17 cellular contexts compared by ENCODE assay signal in genomic region chr10:1153253-1153763, GRCh38.
DNase-seq lines count a peak whose midpoint lies in the region; ATAC-seq, FAIRE-seq and TF ChIP-seq lines count a peak whose summit lies in the region.
"Had no signal": no experiment of that assay in that cellular context is flagged by ENCODE, and none has a peak within 500 bp of the region (broad histone marks: within the 10 kb centered on the region; RNA-seq: fewer than 3 reads in every experiment).

No MANE protein-coding gene starts in this region.

- H4K20me1 ChIP-seq in BLaER1 (no peaks in the 10 kb centered on the region), DND-41 (ENCODE audit: insufficient read depth, low read length) (no peaks in the 10 kb centered on the region), astrocyte (ENCODE audit: insufficient read depth, low read length) (no peaks in the 10 kb centered on the region)

- H3K4me3 Mint-ChIP-seq in astrocyte (ENCODE audit: unreplicated experiment) (no peak overlapping the region), neural crest cell (no peak overlapping the region)
- H3K4me3 Mint-ChIP-seq: CD8-positive, alpha-beta T cell had no signal

- H3K4me1 Mint-ChIP-seq in astrocyte (ENCODE audit: low read depth, unreplicated experiment) (peaks cover 27% of the 10 kb centered on the region), neural crest cell (peaks cover 7% of the 10 kb centered on the region)

- peak; percentile 39 for DNase-seq in DND-41
- no peak for DNase-seq in astrocyte (ENCODE audit: low read depth)
- no peak for DNase-seq in neural crest cell (ENCODE audit: low read depth, low spot score)
- DNase-seq in retina = no peak
- DNase-seq: Calu3, KG1, NCI-H1092, NCI-H1436, NCI-H2029 treated with DMSO at 0.1 percent for 48 hours, NCI-H226, NCI-H524, NCI-H774, Peyer's patch had no signal

- H3K36me3 Mint-ChIP-seq in astrocyte (ENCODE audit: low read depth, unreplicated experiment) (peaks cover 3% of the 10 kb centered on the region), neural crest cell (ENCODE audit: low read depth) (no peaks in the 10 kb centered on the region)
- H3K36me3 Mint-ChIP-seq: CD8-positive, alpha-beta T cell had no signal

- no peaks in the 10 kb centered on the region for H3K79me2 ChIP-seq in DND-41 (ENCODE audit: insufficient read depth, low read length)
- no peaks in the 10 kb centered on the region for H3K79me2 ChIP-seq in astrocyte (ENCODE audit: insufficient read depth, low read length)

- no peak for FAIRE-seq in astrocyte (lab: Jason Lieb, UNC)

- H3K27ac Mint-ChIP-seq in astrocyte (ENCODE audit: unreplicated experiment) (peak overlapping the region; percentile 53), neural crest cell (ENCODE audit: unreplicated experiment) (peak overlapping the region; percentile 35)
- H3K27ac Mint-ChIP-seq: CD8-positive, alpha-beta T cell had no signal

- H3K36me3 ChIP-seq in BLaER1 (no peaks in the 10 kb centered on the region), DND-41 (ENCODE audit: insufficient read depth, low read length) (no peaks in the 10 kb centered on the region), astrocyte (ENCODE audit: insufficient read depth, low read length) (no peaks in the 10 kb centered on the region)
- H3K36me3 ChIP-seq: Peyer's patch had no signal

- peaks cover 32% of the 10 kb centered on the region for H3K27me3 Mint-ChIP-seq in astrocyte (ENCODE audit: low read depth, unreplicated experiment)
- H3K27me3 Mint-ChIP-seq in neural crest cell (ENCODE audit: low read depth) = no peaks in the 10 kb centered on the region

- H3K4me2 ChIP-seq in BLaER1 (peak overlapping the region; percentile 94), DND-41 (ENCODE audit: insufficient read depth, low read length) (peak overlapping the region; percentile 35; the same call in 1 of the 2 replicates), astrocyte (ENCODE audit: low read length) (no peak overlapping the region)

- H3K9me3 ChIP-seq in BLaER1 (0 out of 2 replicates have a peak, but pooled peaks cover 5% of the 10 kb centered on the region), DND-41 (ENCODE audit: insufficient read depth, low read length, severe bottlenecking) (no peaks in the 10 kb centered on the region), astrocyte (ENCODE audit: insufficient read depth, low read depth, low read length) (no peaks in the 10 kb centered on the region)
- H3K9me3 ChIP-seq: Peyer's patch had no signal

- H2AFZ ChIP-seq in DND-41 (ENCODE audit: low read depth, low read length) (peak overlapping the region; percentile 41; the same call in 1 of the 2 replicates), astrocyte (ENCODE audit: low read depth, low read length) (no peak overlapping the region)

- no peaks in the 10 kb centered on the region for H3K27me3 ChIP-seq in BLaER1
- no peaks in the 10 kb centered on the region for H3K27me3 ChIP-seq in DND-41 (ENCODE audit: insufficient read depth, low read length, poor library complexity)
- no peaks in the 10 kb centered on the region for H3K27me3 ChIP-seq in astrocyte (ENCODE audit: insufficient read depth, low read length)
- H3K27me3 ChIP-seq: Peyer's patch had no signal

- TF ChIP-seq CTCF in DND-41 (IDR thresholded peaks at IDR 0.05; ENCODE audit: borderline replicate concordance, extremely low read depth, low read length, poor library complexity, severe bottlenecking) (no peak), astrocyte (IDR thresholded peaks at IDR 0.05; ENCODE audit: insufficient read depth, low read depth, low read length) (no peak), neural crest cell (conservative IDR thresholded peaks at IDR 0.05) (no peak)

- H3K4me3 ChIP-seq in BLaER1 = no peak overlapping the region
- H3K4me3 ChIP-seq in DND-41 (ENCODE audit: low read depth in 1 of 2, low read length in 2 of 2) = no peak overlapping the region
- H3K4me3 ChIP-seq in astrocyte (ENCODE audit: insufficient read depth, low read depth, low read length) = no peak overlapping the region
- H3K4me3 ChIP-seq: Peyer's patch had no signal

- H3K9ac ChIP-seq in BLaER1 (no peak overlapping the region), DND-41 (ENCODE audit: low read depth, low read length) (peak overlapping the region; percentile 39), astrocyte (ENCODE audit: low read length) (no peak overlapping the region)

- ATAC-seq in DND-41 (ENCODE audit: insufficient read depth, low read depth) = peak; percentile 81
- ATAC-seq in HG03520 (IDR thresholded peaks at IDR 0.05; ENCODE audit: unreplicated experiment) = no peak
- no peak for ATAC-seq in GM18867 (IDR thresholded peaks at IDR 0.05; ENCODE audit: unreplicated experiment)
- ATAC-seq: CD8-positive, alpha-beta T cell had no signal

- peaks cover 4% of the 10 kb centered on the region for H3K9me3 Mint-ChIP-seq in astrocyte (ENCODE audit: unreplicated experiment)
- no peaks in the 10 kb centered on the region for H3K9me3 Mint-ChIP-seq in neural crest cell
- H3K9me3 Mint-ChIP-seq: CD8-positive, alpha-beta T cell had no signal

- H3K4me1 ChIP-seq in BLaER1 (peaks cover 85% of the 10 kb centered on the region), DND-41 (ENCODE audit: insufficient read depth, low read length) (peaks cover 53% of the 10 kb centered on the region), astrocyte (ENCODE audit: insufficient read depth, low read length) (no peaks in the 10 kb centered on the region)
- H3K4me1 ChIP-seq: Peyer's patch had no signal

- H3K27ac ChIP-seq in BLaER1 = no peak overlapping the region; the same call in 1 of the 2 replicates
- peak overlapping the region; percentile 81 for H3K27ac ChIP-seq in DND-41 (ENCODE audit: low read length)
- H3K27ac ChIP-seq in astrocyte (ENCODE audit: low read depth, low read length) = no peak overlapping the region
- H3K27ac ChIP-seq: Peyer's patch had no signal
